ENCODE assay signal across 1 cellular context in genomic region chr19:3998667-3999412, GRCh38.
TF ChIP-seq lines count a peak whose summit lies in the region.

No MANE protein-coding gene starts in this region.

TF ChIP-seq in HepG2, 621 proteins besides CTCF, POLR2A, EP300 and RAD21 (continued from another document):
- TF ChIP-seq HNF1B (CRISPR knock-in tag; IDR thresholded peaks at IDR 0.05) (peak; percentile 67), ARNTL (CRISPR knock-in tag; IDR thresholded peaks at IDR 0.05) (peak; percentile 71; the same call in 1 of the 2 replicates), RARA (CRISPR knock-in tag; IDR thresholded peaks at IDR 0.05) (0 out of 2 replicates have a peak, but pooled peaks have one; percentile 23), ZNF652 (CRISPR knock-in tag; IDR thresholded peaks at IDR 0.05; ENCODE audit: borderline replicate concordance, low read depth) (peak; percentile 87), FOXP4 (CRISPR knock-in tag; IDR thresholded peaks at IDR 0.05) (0 out of 2 replicates have a peak, but pooled peaks have one; percentile 12), MIXL1 (CRISPR knock-in tag; IDR thresholded peaks at IDR 0.05) (0 out of 2 replicates have a peak, but pooled peaks have one; percentile 45), KAT7 (CRISPR knock-in tag; IDR thresholded peaks at IDR 0.05; ENCODE audit: borderline replicate concordance) (0 out of 2 replicates have a peak, but pooled peaks have one; percentile 40), ZNF777 (CRISPR knock-in tag; IDR thresholded peaks at IDR 0.05) (peak; percentile 87)
